Comparison of ENCODE assay signal across 21 cellular contexts in the genomic region with DNA sequence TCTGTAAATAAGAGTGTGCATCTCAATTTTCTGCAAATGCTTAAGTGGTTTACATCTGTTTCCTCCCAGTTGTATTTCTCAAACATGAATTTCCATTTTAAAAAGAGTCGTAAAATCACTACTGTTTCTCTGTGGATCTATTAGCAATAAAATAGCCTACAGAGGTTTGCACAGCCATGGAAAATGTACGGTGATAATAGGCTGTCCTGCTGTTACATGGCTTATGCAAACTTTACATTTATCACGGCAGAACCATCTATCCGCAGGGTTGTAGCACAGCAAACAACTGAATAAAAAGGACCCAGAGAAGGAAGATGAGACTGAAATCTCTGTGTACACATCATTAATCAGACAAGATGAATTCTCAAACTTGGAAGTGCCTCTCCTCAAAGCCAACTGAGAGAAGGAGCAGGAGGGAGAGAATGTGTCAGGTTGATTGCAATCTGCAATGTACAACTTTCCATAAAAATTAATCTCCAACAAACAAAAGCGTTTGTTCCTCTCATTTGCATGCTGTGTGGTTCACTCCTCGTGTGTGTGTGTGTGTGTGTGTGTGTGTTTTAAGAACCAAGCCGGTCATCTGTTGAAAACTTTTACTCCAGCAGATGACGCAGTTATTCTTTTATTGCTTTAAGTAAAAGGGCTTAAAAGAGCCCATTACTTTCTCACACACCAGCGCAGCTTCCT.
DNase-seq lines count a peak whose midpoint lies in the region; TF ChIP-seq lines count a peak whose summit lies in the region.
"Had no signal": no experiment of that assay in that cellular context is flagged by ENCODE, and none has a peak within 500 bp of the region (broad histone marks: within the 10 kb centered on the region; RNA-seq: fewer than 3 reads in every experiment).

No MANE protein-coding gene starts in this region.

- no peak for TF ChIP-seq EP300 in neural cell (conservative IDR thresholded peaks at IDR 0.05; ENCODE audit: poor library complexity, severe bottlenecking)

- no peaks in the 10 kb centered on the region for H3F3A ChIP-seq in neural cell (ENCODE audit: insufficient read depth, low read length, poor library complexity, severe bottlenecking)

- no peaks in the 10 kb centered on the region for H3K9me3 ChIP-seq in neural cell (ENCODE audit: low read length)
- H3K9me3 ChIP-seq: BLaER1, left lung, psoas muscle, vagina had no signal

- no peak for TF ChIP-seq RAD21 in neural cell (conservative IDR thresholded peaks at IDR 0.05)

- H3K27ac ChIP-seq in neural cell (ENCODE audit: low read length), result peak overlapping the region; percentile 20
- H3K27ac ChIP-seq: BLaER1, left lung, psoas muscle, vagina had no signal

- H3K9me2 ChIP-seq in neural cell (ENCODE audit: insufficient read depth, low read length), result no peaks in the 10 kb centered on the region

- in situ Hi-C loops in SK-MEL-5 (cut with HindIII; ENCODE audit: low pct_unique_long_range_greater_than_20kb, low sequenced_read_pairs), result no loop called here

- H2AFZ ChIP-seq in neural cell (ENCODE audit: low read depth, low read length), result no peak overlapping the region

- H3K9ac ChIP-seq in neural cell (ENCODE audit: low read length), result no peak overlapping the region
- H3K9ac ChIP-seq: BLaER1 had no signal

- TF ChIP-seq CTCF in neural cell (IDR thresholded peaks at IDR 0.05; ENCODE audit: poor library complexity, severe bottlenecking), result no peak

- H4K20me1 ChIP-seq in neural cell (ENCODE audit: insufficient read depth), result no peaks in the 10 kb centered on the region
- H4K20me1 ChIP-seq: BLaER1 had no signal

- no peaks in the 10 kb centered on the region for H3K27me3 ChIP-seq in neural cell (ENCODE audit: insufficient read depth, low read depth, low read length)
- H3K27me3 ChIP-seq: BLaER1, left lung, vagina had no signal

- H3K36me3 ChIP-seq in neural cell (ENCODE audit: insufficient read depth, low read length), result no peaks in the 10 kb centered on the region
- H3K36me3 ChIP-seq: BLaER1, left lung, vagina had no signal

- H3K79me2 ChIP-seq in neural cell (replicated peaks; ENCODE audit: insufficient read depth, low read length), result no peaks in the 10 kb centered on the region

- H3K4me3 ChIP-seq in neural cell (ENCODE audit: low read length), result no peak overlapping the region
- H3K4me3 ChIP-seq: BLaER1, left lung, psoas muscle, vagina had no signal

- DNase-seq in NCI-H2227 treated with DMSO at 0.1 percent for 48 hours (lab: John Stamatoyannopoulos, UW), result peak; percentile 47
- no peak for DNase-seq in NCI-H2227 (lab: John Stamatoyannopoulos, UW; ENCODE audit: unreplicated experiment)
- peak; percentile 98 for DNase-seq in NCI-H2081 treated with DMSO at 0.1 percent for 48 hours (lab: John Stamatoyannopoulos, UW)
- peak; percentile 22 for DNase-seq in SK-MEL-5 (ENCODE audit: low read depth, low spot score)
- no peak for DNase-seq in stimulated activated CD4-positive, alpha-beta T cell treated with anti-CD3 and anti-CD28 coated beads, Interleukin-1b, Interleukin-23, amount 100 ng/mL, for 48 hours
- no peak for DNase-seq in stimulated activated naive CD4-positive, alpha-beta T cell (lab: John Stamatoyannopoulos, UW)
- DNase-seq in HUDEP-2 (lab: John Stamatoyannopoulos, UW; ENCODE audit: unreplicated experiment in 76 of 76), result no peak
- DNase-seq: activated CD4-positive, alpha-beta T cell treated with anti-CD3 and anti-CD28 coated beads, Interleukin-2, amount 10 ng/mL, durations not matched to agents 24 days and 14 days; activated CD8-positive, alpha-beta memory T cell treated with anti-CD3 and anti-CD28 coated beads, Interleukin-2, amount 50 U/mL, for 48 hours; activated effector memory CD4-positive, alpha-beta T cell treated with anti-CD3 and anti-CD28 coated beads, Interleukin-2, amount 50 U/mL, for 16 hours; dermis blood vessel endothelial cell; erythroblast; GF-D8; H7; left lung; NCI-H2171 treated with DMSO at 0.1 percent for 48 hours; psoas muscle; Right ventricle myocardium superior had no signal

- peak overlapping the region; percentile 5 for H3K4me2 ChIP-seq in neural cell (ENCODE audit: low read length)
- H3K4me2 ChIP-seq: BLaER1 had no signal

TF ChIP-seq in neural cell, 6 proteins besides CTCF, POLR2A, EP300 and RAD21:
- TF ChIP-seq SMC3 (conservative IDR thresholded peaks at IDR 0.05; ENCODE audit: poor library complexity), result no peak
- TF ChIP-seq, protein P1, sequence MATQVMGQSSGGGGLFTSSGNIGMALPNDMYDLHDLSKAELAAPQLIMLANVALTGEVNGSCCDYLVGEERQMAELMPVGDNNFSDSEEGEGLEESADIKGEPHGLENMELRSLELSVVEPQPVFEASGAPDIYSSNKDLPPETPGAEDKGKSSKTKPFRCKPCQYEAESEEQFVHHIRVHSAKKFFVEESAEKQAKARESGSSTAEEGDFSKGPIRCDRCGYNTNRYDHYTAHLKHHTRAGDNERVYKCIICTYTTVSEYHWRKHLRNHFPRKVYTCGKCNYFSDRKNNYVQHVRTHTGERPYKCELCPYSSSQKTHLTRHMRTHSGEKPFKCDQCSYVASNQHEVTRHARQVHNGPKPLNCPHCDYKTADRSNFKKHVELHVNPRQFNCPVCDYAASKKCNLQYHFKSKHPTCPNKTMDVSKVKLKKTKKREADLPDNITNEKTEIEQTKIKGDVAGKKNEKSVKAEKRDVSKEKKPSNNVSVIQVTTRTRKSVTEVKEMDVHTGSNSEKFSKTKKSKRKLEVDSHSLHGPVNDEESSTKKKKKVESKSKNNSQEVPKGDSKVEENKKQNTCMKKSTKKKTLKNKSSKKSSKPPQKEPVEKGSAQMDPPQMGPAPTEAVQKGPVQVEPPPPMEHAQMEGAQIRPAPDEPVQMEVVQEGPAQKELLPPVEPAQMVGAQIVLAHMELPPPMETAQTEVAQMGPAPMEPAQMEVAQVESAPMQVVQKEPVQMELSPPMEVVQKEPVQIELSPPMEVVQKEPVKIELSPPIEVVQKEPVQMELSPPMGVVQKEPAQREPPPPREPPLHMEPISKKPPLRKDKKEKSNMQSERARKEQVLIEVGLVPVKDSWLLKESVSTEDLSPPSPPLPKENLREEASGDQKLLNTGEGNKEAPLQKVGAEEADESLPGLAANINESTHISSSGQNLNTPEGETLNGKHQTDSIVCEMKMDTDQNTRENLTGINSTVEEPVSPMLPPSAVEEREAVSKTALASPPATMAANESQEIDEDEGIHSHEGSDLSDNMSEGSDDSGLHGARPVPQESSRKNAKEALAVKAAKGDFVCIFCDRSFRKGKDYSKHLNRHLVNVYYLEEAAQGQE (IDR thresholded peaks at IDR 0.05; ENCODE audit: borderline replicate concordance), result no peak
- no peak for TF ChIP-seq EZH2 (IDR thresholded peaks at IDR 0.05; ENCODE audit: borderline replicate concordance, insufficient read depth, low read length, poor library complexity, severe bottlenecking)
TF ChIP-seq in neural cell: peak in this region for 0.

Comparison
In these comparisons a context has a peak if more than half of its experiments do, and no peak if none do; other contexts are left out.
1. DNase-seq: peak in NCI-H2227 treated with DMSO at 0.1 percent for 48 hours (single experiment), NCI-H2081 treated with DMSO at 0.1 percent for 48 hours (single experiment) and SK-MEL-5 (single experiment); none in NCI-H2227 (single experiment), stimulated activated CD4-positive, alpha-beta T cell treated with anti-CD3 and anti-CD28 coated beads, Interleukin-1b, Interleukin-23, amount 100 ng/mL, for 48 hours (single experiment), stimulated activated naive CD4-positive, alpha-beta T cell (0 of 6) and HUDEP-2 (0 of 76).